In the genomic region with DNA sequence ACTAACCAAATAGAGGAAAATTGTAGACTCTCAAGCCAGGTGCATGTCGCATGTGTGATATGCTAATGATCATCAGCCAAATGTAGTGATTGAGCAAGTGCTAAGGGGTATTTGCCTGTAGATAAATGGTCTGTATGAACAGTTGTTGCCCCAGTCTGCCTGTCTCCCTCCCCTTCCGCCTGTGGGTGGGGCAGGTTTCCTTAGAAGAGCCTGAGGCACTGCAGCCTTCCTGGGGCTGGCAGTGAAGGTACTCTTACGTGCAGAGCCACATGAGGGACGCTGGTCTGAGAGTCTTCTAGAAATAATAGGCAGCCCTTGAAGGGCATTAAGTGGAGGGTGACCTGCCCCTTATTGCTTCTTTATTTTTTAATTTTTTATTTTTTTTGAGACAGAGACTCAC, we compare ENCODE assay signal across 17 cellular contexts.
DNase-seq lines count a peak whose midpoint lies in the region; ATAC-seq and TF ChIP-seq lines count a peak whose summit lies in the region.
"Had no signal": no experiment of that assay in that cellular context is flagged by ENCODE, and none has a peak within 500 bp of the region (broad histone marks: within the 10 kb centered on the region; RNA-seq: fewer than 3 reads in every experiment).

No MANE protein-coding gene starts in this region.

- TF ChIP-seq RAD21 in neural cell (conservative IDR thresholded peaks at IDR 0.05), result no peak

- no peak overlapping the region for H3K4me2 ChIP-seq in neural cell (ENCODE audit: low read length)
- H3K4me2 ChIP-seq: SK-N-SH had no signal

- peaks cover 11% of the 10 kb centered on the region for H3K79me2 ChIP-seq in neural cell (replicated peaks; ENCODE audit: insufficient read depth, low read length)

- H4K20me1 ChIP-seq in neural cell (ENCODE audit: insufficient read depth), result no peaks in the 10 kb centered on the region

- in situ Hi-C loops in HAP-1 (cut with MboI; ENCODE audit: low sequenced_read_pairs), result no loop called here

- H3K27ac Mint-ChIP-seq in brain, result peak overlapping the region in 3 of 5 experiments; percentile 60 to 95 (median 76)
- H3K27ac Mint-ChIP-seq: CD8-positive, alpha-beta T cell; T-cell had no signal

- no peaks in the 10 kb centered on the region for H3K9me2 ChIP-seq in neural cell (ENCODE audit: insufficient read depth, low read length)
- H3K9me2 ChIP-seq: SK-N-SH had no signal

- H3K4me1 ChIP-seq in HAP-1, result peaks cover 18% of the 10 kb centered on the region
- H3K4me1 ChIP-seq: BE2C had no signal

- H3K4me3 ChIP-seq in neural cell (ENCODE audit: low read length) (no peak overlapping the region), HAP-1 (no peak overlapping the region)

- no peak for ATAC-seq in left lobe of liver
- ATAC-seq: CD8-positive, alpha-beta T cell; T-cell had no signal

- peaks cover 61% of the 10 kb centered on the region for H3K4me1 Mint-ChIP-seq in brain
- H3K4me1 Mint-ChIP-seq: T-cell had no signal

- peaks cover 7% of the 10 kb centered on the region for H3K36me3 Mint-ChIP-seq in brain
- H3K36me3 Mint-ChIP-seq: CD8-positive, alpha-beta T cell; T-cell had no signal

- peaks cover 13% of the 10 kb centered on the region for H3F3A ChIP-seq in neural cell (ENCODE audit: insufficient read depth, low read length, poor library complexity, severe bottlenecking)

- peak overlapping the region; percentile 99 for H3K27ac ChIP-seq in neural cell (ENCODE audit: low read length)

- no peaks in the 10 kb centered on the region for H3K9me3 ChIP-seq in neural cell (ENCODE audit: low read length)
- H3K9me3 ChIP-seq in HAP-1, result no peaks in the 10 kb centered on the region
- H3K9me3 ChIP-seq: BE2C, SK-N-SH had no signal

- H3K27me3 ChIP-seq in neural cell (ENCODE audit: insufficient read depth, low read depth, low read length), result no peaks in the 10 kb centered on the region
- H3K27me3 ChIP-seq in HAP-1 (ENCODE audit: low read depth), result no peaks in the 10 kb centered on the region
- H3K27me3 ChIP-seq: BE2C had no signal

- no peak for TF ChIP-seq EP300 in neural cell (conservative IDR thresholded peaks at IDR 0.05; ENCODE audit: poor library complexity, severe bottlenecking)

- H3K9me3 Mint-ChIP-seq in brain, result no peaks in the 10 kb centered on the region
- H3K9me3 Mint-ChIP-seq: CD8-positive, alpha-beta T cell; T-cell had no signal

- H3K27me3 Mint-ChIP-seq in brain, result peaks cover 5% of the 10 kb centered on the region

- no peaks in the 10 kb centered on the region for H3K36me3 ChIP-seq in neural cell (ENCODE audit: insufficient read depth, low read length)
- no peaks in the 10 kb centered on the region for H3K36me3 ChIP-seq in HAP-1 (replicated peaks)
- H3K36me3 ChIP-seq: BE2C had no signal

- TF ChIP-seq CTCF in brain (conservative IDR thresholded peaks at IDR 0.05) (no peak), neural cell (IDR thresholded peaks at IDR 0.05; ENCODE audit: poor library complexity, severe bottlenecking) (no peak)

- no peak overlapping the region for H2AFZ ChIP-seq in neural cell (ENCODE audit: low read depth, low read length)

- H3K4me3 Mint-ChIP-seq in brain, result no peak overlapping the region
- H3K4me3 Mint-ChIP-seq: CD8-positive, alpha-beta T cell; T-cell had no signal

- peak in 2 of 3 experiments; percentile 56 to 72 for DNase-seq in NCI-H1417 (lab: John Stamatoyannopoulos, UW)
- no peak for DNase-seq in NCI-H1417 treated with DMSO at 0.1 percent for 48 hours (lab: John Stamatoyannopoulos, UW)
- DNase-seq in NCI-H146 treated with DMSO at 0.1 percent for 48 hours (lab: John Stamatoyannopoulos, UW; ENCODE audit: unreplicated experiment), result peak; percentile 33
- no peak for DNase-seq in activated CD8-positive, alpha-beta memory T cell treated with anti-CD3 and anti-CD28 coated beads, Interleukin-2, amount 50 U/mL, for 4 hours
- DNase-seq in left lobe of liver (ENCODE audit: low spot score), result no peak
- no peak for DNase-seq in HAP-1 (ENCODE audit: low spot score in 2 of 2)
- DNase-seq: 8988T; BE2C; CD8-positive, alpha-beta T cell; MV-4-11; NCI-H1436 treated with DMSO at 0.1 percent for 48 hours; NCI-H446; SHP77; SK-N-SH; T-cell had no signal

- no peak overlapping the region for H3K9ac ChIP-seq in neural cell (ENCODE audit: low read length)
- H3K9ac ChIP-seq: SK-N-SH had no signal

TF ChIP-seq in neural cell, 6 proteins besides CTCF, POLR2A, EP300 and RAD21:
- TF ChIP-seq SMC3 (conservative IDR thresholded peaks at IDR 0.05; ENCODE audit: poor library complexity) (no peak), MXI1 (conservative IDR thresholded peaks at IDR 0.05; ENCODE audit: poor library complexity, severe bottlenecking) (no peak), EZH2 (IDR thresholded peaks at IDR 0.05; ENCODE audit: borderline replicate concordance, insufficient read depth, low read length, poor library complexity, severe bottlenecking) (no peak), POLR2AphosphoS5 (IDR thresholded peaks at IDR 0.05) (no peak), TAF1 (IDR thresholded peaks at IDR 0.05; ENCODE audit: low read depth) (no peak)
- TF ChIP-seq, protein P1, sequence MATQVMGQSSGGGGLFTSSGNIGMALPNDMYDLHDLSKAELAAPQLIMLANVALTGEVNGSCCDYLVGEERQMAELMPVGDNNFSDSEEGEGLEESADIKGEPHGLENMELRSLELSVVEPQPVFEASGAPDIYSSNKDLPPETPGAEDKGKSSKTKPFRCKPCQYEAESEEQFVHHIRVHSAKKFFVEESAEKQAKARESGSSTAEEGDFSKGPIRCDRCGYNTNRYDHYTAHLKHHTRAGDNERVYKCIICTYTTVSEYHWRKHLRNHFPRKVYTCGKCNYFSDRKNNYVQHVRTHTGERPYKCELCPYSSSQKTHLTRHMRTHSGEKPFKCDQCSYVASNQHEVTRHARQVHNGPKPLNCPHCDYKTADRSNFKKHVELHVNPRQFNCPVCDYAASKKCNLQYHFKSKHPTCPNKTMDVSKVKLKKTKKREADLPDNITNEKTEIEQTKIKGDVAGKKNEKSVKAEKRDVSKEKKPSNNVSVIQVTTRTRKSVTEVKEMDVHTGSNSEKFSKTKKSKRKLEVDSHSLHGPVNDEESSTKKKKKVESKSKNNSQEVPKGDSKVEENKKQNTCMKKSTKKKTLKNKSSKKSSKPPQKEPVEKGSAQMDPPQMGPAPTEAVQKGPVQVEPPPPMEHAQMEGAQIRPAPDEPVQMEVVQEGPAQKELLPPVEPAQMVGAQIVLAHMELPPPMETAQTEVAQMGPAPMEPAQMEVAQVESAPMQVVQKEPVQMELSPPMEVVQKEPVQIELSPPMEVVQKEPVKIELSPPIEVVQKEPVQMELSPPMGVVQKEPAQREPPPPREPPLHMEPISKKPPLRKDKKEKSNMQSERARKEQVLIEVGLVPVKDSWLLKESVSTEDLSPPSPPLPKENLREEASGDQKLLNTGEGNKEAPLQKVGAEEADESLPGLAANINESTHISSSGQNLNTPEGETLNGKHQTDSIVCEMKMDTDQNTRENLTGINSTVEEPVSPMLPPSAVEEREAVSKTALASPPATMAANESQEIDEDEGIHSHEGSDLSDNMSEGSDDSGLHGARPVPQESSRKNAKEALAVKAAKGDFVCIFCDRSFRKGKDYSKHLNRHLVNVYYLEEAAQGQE (IDR thresholded peaks at IDR 0.05; ENCODE audit: borderline replicate concordance), result no peak

Comparison
In these comparisons a context has a peak if more than half of its experiments do, and no peak if none do; other contexts are left out.
1. DNase-seq: peak in NCI-H1417 (2 of 3) and NCI-H146 treated with DMSO at 0.1 percent for 48 hours (single experiment); none in NCI-H1417 treated with DMSO at 0.1 percent for 48 hours (single experiment), activated CD8-positive, alpha-beta memory T cell treated with anti-CD3 and anti-CD28 coated beads, Interleukin-2, amount 50 U/mL, for 4 hours (single experiment), left lobe of liver (single experiment) and HAP-1 (0 of 2).